8 cellular contexts compared by ENCODE assay signal in genomic region chr12:82685721-82686222, GRCh38. TPM values are rescaled to one million over a fixed set of nuclear protein-coding genes. Genes with fewer than 3 reads are reported as not detected.
DNase-seq lines count a peak whose midpoint lies in the region; ATAC-seq and TF ChIP-seq lines count a peak whose summit lies in the region.

No MANE protein-coding gene starts in this region.

- H3K27me3 Mint-ChIP-seq in activated naive CD8-positive, alpha-beta T cell treated with anti-CD3 and anti-CD28 coated beads, Interleukin-2, amount 50 U/mL, for 24 hours: peaks cover 4% of the 10 kb centered on the region

- no peaks in the 10 kb centered on the region; the same call in 1 of the 2 replicates for H3F3A ChIP-seq in SU-DHL-6 (ENCODE audit: insufficient read depth)

- H3K9me3 Mint-ChIP-seq in activated naive CD8-positive, alpha-beta T cell treated with anti-CD3 and anti-CD28 coated beads, Interleukin-2, amount 50 U/mL, for 24 hours: no peaks in the 10 kb centered on the region

- H3K79me2 ChIP-seq in SU-DHL-6 (ENCODE audit: insufficient read depth, low read length) (no peaks in the 10 kb centered on the region), parathyroid adenoma (no peaks in the 10 kb centered on the region)

- H3K4me1 ChIP-seq in cardiac muscle cell (ENCODE audit: low read depth) (peaks cover 20% of the 10 kb centered on the region), parathyroid adenoma (no peaks in the 10 kb centered on the region), tibial nerve (peaks cover 0 to 28% (median 0%) of the 10 kb centered on the region in 4 donors)

- H3K27me3 ChIP-seq in SU-DHL-6 (ENCODE audit: low read length): no peaks in the 10 kb centered on the region
- no peaks in the 10 kb centered on the region for H3K27me3 ChIP-seq in cardiac muscle cell
- no peaks in the 10 kb centered on the region for H3K27me3 ChIP-seq in parathyroid adenoma (ENCODE audit: control insufficient read depth, insufficient read depth, low read length)
- H3K27me3 ChIP-seq in tibial nerve: no peaks in the 10 kb centered on the region

- DNase-seq in NCI-H1417 (lab: John Stamatoyannopoulos, UW) (peak; percentile 91 to 97 (median 97)), cardiac muscle cell (ENCODE audit: low read depth in 1 of 2, low spot score in 1 of 2) (peak; percentile 98), tibial nerve (ENCODE audit: low spot score in 2 of 2) (peak; percentile 92 to 95)
- peak; percentile 92 for DNase-seq in activated naive CD8-positive, alpha-beta T cell treated with anti-CD3 and anti-CD28 coated beads, Interleukin-2, amount 50 U/mL, for 24 hours

- TF ChIP-seq CTCF in GM12874 (IDR thresholded peaks at IDR 0.05; ENCODE audit: insufficient read depth, low read depth, low read length): peak; percentile 85
- TF ChIP-seq CTCF in SU-DHL-6 (IDR thresholded peaks at IDR 0.05; ENCODE audit: insufficient read depth, low read length, poor library complexity, severe bottlenecking): peak; percentile 75
- peak; percentile 86 for TF ChIP-seq CTCF in cardiac muscle cell (IDR thresholded peaks at IDR 0.05; ENCODE audit: low read depth, low read length)
- peak; percentile 92 for TF ChIP-seq CTCF in parathyroid adenoma (IDR thresholded peaks at IDR 0.05)
- TF ChIP-seq CTCF in tibial nerve (IDR thresholded peaks at IDR 0.05): peak; percentile 79 to 91 (median 87)

- TF ChIP-seq EP300 in tibial nerve (IDR thresholded peaks at IDR 0.05): peak in 1 of 2 donors; percentile 47

- H3K36me3 Mint-ChIP-seq in activated naive CD8-positive, alpha-beta T cell treated with anti-CD3 and anti-CD28 coated beads, Interleukin-2, amount 50 U/mL, for 24 hours (ENCODE audit: low read depth): no peaks in the 10 kb centered on the region

- H3K9ac ChIP-seq in SU-DHL-6 (ENCODE audit: low read length) (peak overlapping the region; percentile 80), parathyroid adenoma (no peak overlapping the region)

- peak; percentile 68 for ATAC-seq in HG02798 (IDR thresholded peaks at IDR 0.05; ENCODE audit: poor library complexity, unreplicated experiment)
- peak; percentile 79 for ATAC-seq in activated naive CD8-positive, alpha-beta T cell treated with anti-CD3 and anti-CD28 coated beads, Interleukin-2, amount 50 U/mL, for 24 hours

- no peak for TF ChIP-seq POLR2A in tibial nerve (IDR thresholded peaks at IDR 0.05)

- 0 to 1% methylated on average over 16 of the region's 16 CpGs for WGBS in tibial nerve, 2 donors

- H3K27ac ChIP-seq in SU-DHL-6 (ENCODE audit: low read depth, low read length) (peak overlapping the region; percentile 67), cardiac muscle cell (peak overlapping the region; percentile 50), parathyroid adenoma (peak overlapping the region; percentile 90), tibial nerve (peak overlapping the region; percentile 81 to 98 (median 94))

- H3K4me3 Mint-ChIP-seq in activated naive CD8-positive, alpha-beta T cell treated with anti-CD3 and anti-CD28 coated beads, Interleukin-2, amount 50 U/mL, for 24 hours: peak overlapping the region; percentile 90

- no peaks in the 10 kb centered on the region for H4K20me1 ChIP-seq in SU-DHL-6 (ENCODE audit: low read depth, low read length)

- H3K4me2 ChIP-seq in SU-DHL-6 (ENCODE audit: low read depth, low read length, poor library complexity, severe bottlenecking) (peak overlapping the region; percentile 91), parathyroid adenoma (ENCODE audit: low read length) (peak overlapping the region; percentile 99)

- peak overlapping the region; percentile 93 for H3K4me3 ChIP-seq in SU-DHL-6 (ENCODE audit: insufficient read depth, low read length, poor library complexity, severe bottlenecking)
- peak overlapping the region; percentile 85 for H3K4me3 ChIP-seq in cardiac muscle cell
- H3K4me3 ChIP-seq in parathyroid adenoma (ENCODE audit: low read depth, low read length): peak overlapping the region; percentile 99
- H3K4me3 ChIP-seq in tibial nerve: peak overlapping the region; percentile 80 to 94 (median 90)

- H2AFZ ChIP-seq in SU-DHL-6 (ENCODE audit: low read depth, low read length, severe bottlenecking) (peak overlapping the region; percentile 94), parathyroid adenoma (peak overlapping the region; percentile 82)

- no peaks in the 10 kb centered on the region for H3K9me3 ChIP-seq in SU-DHL-6 (ENCODE audit: insufficient read depth, low read length)
- H3K9me3 ChIP-seq in cardiac muscle cell (ENCODE audit: low read depth): no peaks in the 10 kb centered on the region
- H3K9me3 ChIP-seq in parathyroid adenoma (ENCODE audit: control insufficient read depth, low read length): no peaks in the 10 kb centered on the region
- no peaks in the 10 kb centered on the region for H3K9me3 ChIP-seq in tibial nerve

- peak overlapping the region; percentile 49 for H3K27ac Mint-ChIP-seq in activated naive CD8-positive, alpha-beta T cell treated with anti-CD3 and anti-CD28 coated beads, Interleukin-2, amount 50 U/mL, for 24 hours

- H3K36me3 ChIP-seq in SU-DHL-6 (ENCODE audit: low read length): peaks cover 5% of the 10 kb centered on the region; the same call in 1 of the 2 replicates
- no peaks in the 10 kb centered on the region for H3K36me3 ChIP-seq in cardiac muscle cell
- H3K36me3 ChIP-seq in parathyroid adenoma (ENCODE audit: control insufficient read depth, insufficient read depth, low read length): no peaks in the 10 kb centered on the region
- no peaks in the 10 kb centered on the region for H3K36me3 ChIP-seq in tibial nerve

- H3K9me2 ChIP-seq in SU-DHL-6 (replicated peaks; ENCODE audit: insufficient read depth, low read length): no peaks in the 10 kb centered on the region

- H3K4me1 Mint-ChIP-seq in activated naive CD8-positive, alpha-beta T cell treated with anti-CD3 and anti-CD28 coated beads, Interleukin-2, amount 50 U/mL, for 24 hours: peaks cover 14% of the 10 kb centered on the region

RNA-seq across cellular contexts. Expression of gene TMTC2, which starts 0.9 kb away (rescaled TPM):
- total RNA-seq in cardiac muscle cell (8.3 and 10.8 TPM in 2 replicates), tibial nerve (10 to 100 TPM; 19.5 to 35.8 (median 22.9) TPM)
- polyA plus RNA-seq in cardiac muscle cell: 0.89 and 2.0 TPM in 2 replicates

Comparison
In these comparisons a context has a peak if more than half of its experiments do, and no peak if none do; other contexts are left out.
1. Peak in every context shown above with its lines: DNase-seq, ATAC-seq, H3K4me3 ChIP-seq and H3K27ac ChIP-seq.